Comparison of ENCODE assay signal across 1 cellular context in genomic region chr1:38858833-38859560, GRCh38.
TF ChIP-seq lines count a peak whose summit lies in the region.

No MANE protein-coding gene starts in this region.

TF ChIP-seq in HepG2, 621 proteins besides CTCF, POLR2A, EP300 and RAD21 (continued from another document and continues in another):
- TF ChIP-seq PTBP1 (IDR thresholded peaks at IDR 0.05; ENCODE audit: low read depth, low read length, poor library complexity, severe bottlenecking) = no peak
- no peak for TF ChIP-seq BCL3 (CRISPR knock-in tag; IDR thresholded peaks at IDR 0.05)
- no peak for TF ChIP-seq PITX1 (CRISPR knock-in tag; IDR thresholded peaks at IDR 0.05)
- TF ChIP-seq RELA (CRISPR knock-in tag; IDR thresholded peaks at IDR 0.05) = no peak
- TF ChIP-seq YEATS2 (CRISPR knock-in tag; IDR thresholded peaks at IDR 0.05; ENCODE audit: borderline replicate concordance) = no peak
- no peak for TF ChIP-seq FOSL1 (CRISPR knock-in tag; IDR thresholded peaks at IDR 0.05; ENCODE audit: borderline replicate concordance)
- no peak for TF ChIP-seq HBP1 (CRISPR knock-in tag; IDR thresholded peaks at IDR 0.05; ENCODE audit: low read depth)
- no peak for TF ChIP-seq TBL1XR1 (IDR thresholded peaks at IDR 0.05; ENCODE audit: borderline replicate concordance, low read length, partially characterized antibody)
- no peak for TF ChIP-seq RXRB (CRISPR knock-in tag; IDR thresholded peaks at IDR 0.05; ENCODE audit: borderline replicate concordance)
- no peak for TF ChIP-seq GLI4 (CRISPR knock-in tag; IDR thresholded peaks at IDR 0.05; ENCODE audit: borderline replicate concordance)
- 0 out of 2 replicates have a peak, but pooled peaks have one; percentile 52 for TF ChIP-seq ARID2 (CRISPR knock-in tag; IDR thresholded peaks at IDR 0.05; ENCODE audit: borderline replicate concordance)
- peak; percentile 26; the same call in 1 of the 2 replicates for TF ChIP-seq BRD4 (CRISPR knock-in tag; IDR thresholded peaks at IDR 0.05)
- TF ChIP-seq THAP9 (CRISPR knock-in tag; IDR thresholded peaks at IDR 0.05; ENCODE audit: borderline replicate concordance) = no peak
- TF ChIP-seq ELF3 (CRISPR knock-in tag; IDR thresholded peaks at IDR 0.05) = no peak
- TF ChIP-seq NONO (IDR thresholded peaks at IDR 0.05) = no peak
- no peak for TF ChIP-seq NONO (CRISPR knock-in tag; conservative IDR thresholded peaks at IDR 0.05)
- TF ChIP-seq LBX2 (CRISPR knock-in tag; IDR thresholded peaks at IDR 0.05; ENCODE audit: borderline replicate concordance) = no peak
- TF ChIP-seq ZNF609 (CRISPR knock-in tag; IDR thresholded peaks at IDR 0.05; ENCODE audit: borderline replicate concordance) = no peak
- TF ChIP-seq ZFP36L1 (CRISPR knock-in tag; IDR thresholded peaks at IDR 0.05) = no peak
- no peak for TF ChIP-seq ZC3H13 (CRISPR knock-in tag; IDR thresholded peaks at IDR 0.05)
- TF ChIP-seq KMT2B (CRISPR knock-in tag; IDR thresholded peaks at IDR 0.05) = no peak
- no peak for TF ChIP-seq ZNF350 (CRISPR knock-in tag; IDR thresholded peaks at IDR 0.05; ENCODE audit: borderline replicate concordance, low read depth)
- no peak for TF ChIP-seq MYNN (CRISPR knock-in tag; IDR thresholded peaks at IDR 0.05; ENCODE audit: low read depth)
- no peak for TF ChIP-seq MIXL1 (CRISPR knock-in tag; IDR thresholded peaks at IDR 0.05)
- TF ChIP-seq TARDBP (CRISPR knock-in tag; IDR thresholded peaks at IDR 0.05) = no peak
- no peak for TF ChIP-seq ZNF839 (CRISPR knock-in tag; IDR thresholded peaks at IDR 0.05; ENCODE audit: borderline replicate concordance)
- peak; percentile 58; the same call in 1 of the 2 replicates for TF ChIP-seq SIN3A (IDR thresholded peaks at IDR 0.05; ENCODE audit: borderline replicate concordance, low read depth, low read length)
- TF ChIP-seq ZNF235 (CRISPR knock-in tag; IDR thresholded peaks at IDR 0.05; ENCODE audit: borderline replicate concordance) = no peak
- no peak for TF ChIP-seq CREB1 (IDR thresholded peaks at IDR 0.05)
- TF ChIP-seq CREB1 (CRISPR knock-in tag; IDR thresholded peaks at IDR 0.05) = no peak
- TF ChIP-seq MED13 (CRISPR knock-in tag; IDR thresholded peaks at IDR 0.05) = no peak
- TF ChIP-seq ZNF709 (CRISPR knock-in tag; IDR thresholded peaks at IDR 0.05) = no peak
- peak; percentile 51; the same call in 1 of the 2 replicates for TF ChIP-seq ISL2 (CRISPR knock-in tag; IDR thresholded peaks at IDR 0.05)
- no peak for TF ChIP-seq NFIC (IDR thresholded peaks at IDR 0.05; ENCODE audit: low read length)
- no peak for TF ChIP-seq MIER2 (CRISPR knock-in tag; IDR thresholded peaks at IDR 0.05)
- no peak for TF ChIP-seq KDM6A (CRISPR knock-in tag; IDR thresholded peaks at IDR 0.05; ENCODE audit: low read depth)
- no peak for TF ChIP-seq ZFP1 (CRISPR knock-in tag; IDR thresholded peaks at IDR 0.05)
- 0 out of 2 replicates have a peak, but pooled peaks have one; percentile 24 for TF ChIP-seq FOXJ3 (CRISPR knock-in tag; IDR thresholded peaks at IDR 0.05; ENCODE audit: borderline replicate concordance)
- no peak for TF ChIP-seq SATB2 (CRISPR knock-in tag; IDR thresholded peaks at IDR 0.05)
- TF ChIP-seq ZNF569 (CRISPR knock-in tag; IDR thresholded peaks at IDR 0.05; ENCODE audit: borderline replicate concordance) = no peak
- TF ChIP-seq HNF1B (CRISPR knock-in tag; IDR thresholded peaks at IDR 0.05) = no peak
- no peak for TF ChIP-seq HNRNPH1 (optimal IDR thresholded peaks at IDR 0.05; ENCODE audit: low read depth, low read length)
- no peak for TF ChIP-seq ZBTB10 (CRISPR knock-in tag; IDR thresholded peaks at IDR 0.05; ENCODE audit: borderline replicate concordance)
- TF ChIP-seq RBM22 (optimal IDR thresholded peaks at IDR 0.05; ENCODE audit: low read length) = no peak
- TF ChIP-seq ZNF841 (CRISPR knock-in tag; IDR thresholded peaks at IDR 0.05; ENCODE audit: borderline replicate concordance) = no peak
- no peak for TF ChIP-seq ZNF850 (CRISPR knock-in tag; conservative IDR thresholded peaks at IDR 0.05)
- TF ChIP-seq SSRP1 (CRISPR knock-in tag; IDR thresholded peaks at IDR 0.05) = no peak
- no peak for TF ChIP-seq SRSF4 (IDR thresholded peaks at IDR 0.05; ENCODE audit: low read depth, low read length, poor library complexity, severe bottlenecking)
- no peak for TF ChIP-seq RNF2 (conservative IDR thresholded peaks at IDR 0.05; ENCODE audit: low read depth)
- TF ChIP-seq SOX5 (CRISPR knock-in tag; IDR thresholded peaks at IDR 0.05; ENCODE audit: borderline replicate concordance) = no peak
- no peak for TF ChIP-seq ZNF562 (CRISPR knock-in tag; IDR thresholded peaks at IDR 0.05; ENCODE audit: borderline replicate concordance)
- TF ChIP-seq ZBTB26 (CRISPR knock-in tag; IDR thresholded peaks at IDR 0.05; ENCODE audit: borderline replicate concordance) = no peak
- TF ChIP-seq HES4 (CRISPR knock-in tag; IDR thresholded peaks at IDR 0.05; ENCODE audit: borderline replicate concordance) = no peak
- TF ChIP-seq HCFC1 (IDR thresholded peaks at IDR 0.05; ENCODE audit: low read depth, low read length) = no peak
- no peak for TF ChIP-seq NFATC3 (CRISPR knock-in tag; IDR thresholded peaks at IDR 0.05)
- no peak for TF ChIP-seq ZNF629 (CRISPR knock-in tag; conservative IDR thresholded peaks at IDR 0.05)
